Comparison of ENCODE assay signal across 30 cellular contexts in genomic region chr4:47418147-47418546, GRCh38.
"Had no signal": no experiment of that assay in that cellular context is flagged by ENCODE, and none has a peak within 500 bp of the region (broad histone marks: within the 10 kb centered on the region; RNA-seq: fewer than 3 reads in every experiment).

No MANE protein-coding gene starts in this region.

- H3K4me2 ChIP-seq: neural progenitor cell, smooth muscle cell had no signal

- H3K4me3 ChIP-seq: left ventricle myocardium inferior, lung, neural progenitor cell, right atrium auricular region, right lobe of liver, smooth muscle cell, testis, thyroid gland, transverse colon, upper lobe of left lung, vagina had no signal

- H3K27me3 ChIP-seq: neural progenitor cell, neutrophil, right atrium auricular region, right lobe of liver, testis, thyroid gland, transverse colon, upper lobe of left lung, vagina had no signal

- H3K79me2 ChIP-seq: parathyroid adenoma had no signal

- FAIRE-seq: islet of Langerhans, kidney had no signal

- H2AFZ ChIP-seq: neural progenitor cell, parathyroid adenoma had no signal

- H3K9me3 ChIP-seq: left ventricle myocardium inferior, neutrophil, right atrium auricular region, right lobe of liver, testis, thyroid gland, transverse colon, upper lobe of left lung, vagina had no signal

- H3K36me3 ChIP-seq: left ventricle myocardium inferior, neural progenitor cell, neutrophil, right atrium auricular region, right lobe of liver, thyroid gland, transverse colon, upper lobe of left lung, vagina had no signal

- H3K9ac ChIP-seq: neural progenitor cell, parathyroid adenoma had no signal

- ATAC-seq: left colon; natural killer cell; stimulated activated memory B cell treated with anti-CD40 and anti-IgM and Interleukin-4, amounts not matched to agents 10 μg/mL and 1 μg/mL and 100 μg/mL, for 72 hours; stimulated activated naive CD8-positive, alpha-beta T cell treated with anti-CD3 and anti-CD28 coated beads, Interleukin-15, amount 100 ng/mL, for 72 hours had no signal

- DNase-seq: hippocampal formation; kidney; left colon; left ventricle myocardium inferior; mesendoderm; naive B cell; natural killer cell; nephron progenitor cell; occipital lobe; right lobe of liver; stimulated activated CD4-positive, alpha-beta T cell treated with anti-CD3 and anti-CD28 coated beads, Interleukin-1b, Interleukin-23, amount 100 ng/mL, for 48 hours; stimulated activated CD4-positive, alpha-beta T cell treated with anti-CD3 and anti-CD28 coated beads, Interleukin-2, amount 100 ng/mL, for 48 hours; stimulated activated CD4-positive, alpha-beta T cell treated with anti-CD3 and anti-CD28 coated beads, Interleukin-4, amount 100 ng/mL, for 4 hours; stimulated activated CD8-positive, alpha-beta memory T cell treated with anti-CD3 and anti-CD28 coated beads, Interleukin-4, amount 100 ng/mL, for 48 hours; stimulated activated naive CD4-positive, alpha-beta T cell treated with Interleukin-2 at 50 U/mL for 16 hours; stimulated activated naive CD8-positive, alpha-beta T cell treated with anti-CD3 and anti-CD28 coated beads, Interleukin-15, amount 100 ng/mL, for 72 hours; substantia nigra; testis; thyroid gland; transverse colon; upper lobe of left lung had no signal

- H3K4me1 ChIP-seq: left ventricle myocardium inferior, neural progenitor cell, right atrium auricular region, testis, transverse colon, upper lobe of left lung, vagina had no signal

- H3K27ac ChIP-seq: left ventricle myocardium inferior, neural progenitor cell, neutrophil, parathyroid adenoma, right atrium auricular region, right lobe of liver, testis, thyroid gland, transverse colon, upper lobe of left lung, vagina had no signal
